Comparison of ENCODE assay signal across 19 cellular contexts in the genomic region with DNA sequence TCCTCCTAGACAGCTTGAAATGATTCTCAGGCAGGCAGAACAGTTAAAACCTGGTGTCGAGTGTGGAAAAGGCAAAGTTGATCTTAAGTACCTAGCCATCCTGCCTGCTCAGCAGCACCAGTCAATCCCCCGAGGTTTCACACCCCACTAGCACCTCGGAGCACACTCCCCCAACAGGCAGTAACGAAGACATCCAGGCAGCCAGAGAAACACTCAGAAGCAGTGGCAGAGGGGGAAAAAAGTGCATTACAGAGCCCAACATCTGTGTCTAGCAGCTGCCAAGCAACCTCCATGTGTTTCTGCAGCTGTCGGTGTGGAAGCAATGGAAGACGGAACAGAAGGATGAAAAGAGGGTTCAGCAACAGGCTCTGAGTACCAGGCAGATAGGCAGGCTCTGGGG.
A peak's percentile ranks its signal among the peaks of the same experiment; 100 is the strongest.
DNase-seq lines count a peak whose midpoint lies in the region; ATAC-seq lines count a peak whose summit lies in the region.
"Had no signal": no experiment of that assay in that cellular context is flagged by ENCODE, and none has a peak within 500 bp of the region (broad histone marks: within the 10 kb centered on the region; RNA-seq: fewer than 3 reads in every experiment).

No MANE protein-coding gene starts in this region.

- DNase-seq in DMS 273 (lab: John Stamatoyannopoulos, UW; ENCODE audit: unreplicated experiment): peak; percentile 91
- DNase-seq in Jurkat, Clone E6-1 (ENCODE audit: low read depth, low spot score): peak; percentile 12
- peak; percentile 60 to 87 for DNase-seq in NCI-H524 (lab: John Stamatoyannopoulos, UW)
- peak; percentile 13 for DNase-seq in iPS-NIHi11 (ENCODE audit: low spot score)
- no peak for DNase-seq in dedifferentiated amniotic fluid mesenchymal stem cell (ENCODE audit: extremely low spot score)
- no peak for DNase-seq in effector memory CD4-positive, alpha-beta T cell
- no peak for DNase-seq in midbrain (lab: John Stamatoyannopoulos, UW)
- DNase-seq: C1 segment of cervical spinal cord; CD8-positive, alpha-beta memory T cell; DMS79 treated with DMSO at 0.1 percent for 48 hours; NCI-H1105 treated with DMSO at 0.1 percent for 48 hours; NCI-H187 treated with DMSO at 0.1 percent for 48 hours; NCI-H446 treated with DMSO at 0.1 percent for 48 hours; NCI-H748 treated with DMSO at 0.1 percent for 48 hours; PC-3; RPMI8226; SHP77 treated with DMSO at 0.1 percent for 48 hours had no signal

- no peaks in the 10 kb centered on the region for H3K9me3 ChIP-seq in effector memory CD4-positive, alpha-beta T cell (ENCODE audit: control insufficient read depth, low read length)
- H3K9me3 ChIP-seq: A549 had no signal

- no peaks in the 10 kb centered on the region for H3K27me3 ChIP-seq in effector memory CD4-positive, alpha-beta T cell (replicated peaks; ENCODE audit: control insufficient read depth, insufficient read depth, low read length, poor library complexity, severe bottlenecking)

- no peak for ATAC-seq in GM18868 (IDR thresholded peaks at IDR 0.05; ENCODE audit: unreplicated experiment)
- ATAC-seq: A549, PC-3 had no signal

- no peak overlapping the region for H3K27ac ChIP-seq in effector memory CD4-positive, alpha-beta T cell (ENCODE audit: insufficient read depth, low read length, poor library complexity, severe bottlenecking)
- H3K27ac ChIP-seq: A549 had no signal

- H3K4me3 ChIP-seq in Jurkat, Clone E6-1 (ENCODE audit: low read length): no peak overlapping the region
- no peak overlapping the region for H3K4me3 ChIP-seq in effector memory CD4-positive, alpha-beta T cell (ENCODE audit: insufficient read depth, low read depth, low read length, poor library complexity, severe bottlenecking)
- H3K4me3 ChIP-seq: A549 had no signal

- H3K4me1 ChIP-seq in effector memory CD4-positive, alpha-beta T cell (ENCODE audit: control insufficient read depth, insufficient read depth, low read length, poor library complexity, severe bottlenecking): no peaks in the 10 kb centered on the region
- H3K4me1 ChIP-seq: A549 had no signal

- H3K36me3 ChIP-seq in effector memory CD4-positive, alpha-beta T cell (ENCODE audit: control insufficient read depth, insufficient read depth, low read length): no peaks in the 10 kb centered on the region

Comparison
In these comparisons a context has a peak if more than half of its experiments do, and no peak if none do; other contexts are left out.
1. DNase-seq: peak in DMS 273 (single experiment), Jurkat, Clone E6-1 (single experiment), NCI-H524 (2 of 2) and iPS-NIHi11 (single experiment); none in dedifferentiated amniotic fluid mesenchymal stem cell (single experiment), effector memory CD4-positive, alpha-beta T cell (0 of 3) and midbrain (single experiment).